8 cellular contexts compared by ENCODE assay signal in the genomic region with DNA sequence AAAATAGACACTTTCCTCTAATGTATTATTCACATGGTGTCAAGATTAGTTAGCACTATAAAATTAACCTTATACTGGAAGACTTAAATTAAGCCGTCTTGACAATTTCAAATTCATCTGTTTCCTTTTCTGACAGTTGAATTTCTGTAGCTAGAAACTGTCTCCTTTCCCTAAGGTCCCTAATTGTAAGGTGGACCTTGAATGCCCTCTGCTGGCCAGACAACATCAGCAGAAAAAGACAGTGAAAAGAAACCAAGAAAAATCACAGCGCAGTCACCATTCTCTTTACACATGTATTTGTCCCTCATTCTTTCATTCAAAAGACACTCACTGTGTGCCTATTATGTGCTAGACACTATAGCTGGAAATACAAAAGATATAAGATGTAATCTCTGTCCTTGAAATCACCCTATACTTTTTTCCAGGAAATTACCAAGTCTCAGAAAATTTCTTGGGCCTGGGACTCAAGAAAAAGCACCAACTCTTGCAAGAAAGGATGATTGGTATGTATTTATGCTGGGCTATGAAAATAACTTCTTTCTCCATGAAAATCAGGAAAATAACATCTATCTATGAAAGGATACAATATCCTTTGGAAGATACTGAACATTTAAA. TPM values are rescaled to one million over a fixed set of nuclear protein-coding genes. Genes with fewer than 3 reads are reported as not detected.
A peak's percentile ranks its signal among the peaks of the same experiment; 100 is the strongest.
DNase-seq lines count a peak whose midpoint lies in the region; ATAC-seq, FAIRE-seq and TF ChIP-seq lines count a peak whose summit lies in the region.

No MANE protein-coding gene starts in this region.

- peak; percentile 18 for FAIRE-seq in colon (lab: Jason Lieb, UNC)

- H3K9ac ChIP-seq in KMS-11: no peak overlapping the region

- no peaks in the 10 kb centered on the region for H3K9me2 ChIP-seq in DOHH2 (replicated peaks; ENCODE audit: control insufficient read depth, low read length)

- TF ChIP-seq CTCF in DOHH2 (IDR thresholded peaks at IDR 0.05; ENCODE audit: low read depth, low read length, poor library complexity, severe bottlenecking) (peak; percentile 83), KMS-11 (conservative IDR thresholded peaks at IDR 0.05; ENCODE audit: low read depth, low read length) (peak; percentile 94), lower lobe of right lung (IDR thresholded peaks at IDR 0.05) (peak; percentile 65)

- H3K27me3 ChIP-seq in DOHH2 (ENCODE audit: control insufficient read depth, low read length) (no peaks in the 10 kb centered on the region), KMS-11 (ENCODE audit: insufficient read depth, low read depth) (no peaks in the 10 kb centered on the region), lower lobe of right lung (ENCODE audit: low read depth) (no peaks in the 10 kb centered on the region)

- peak overlapping the region; percentile 20; the same call in 1 of the 2 replicates for H2AFZ ChIP-seq in KMS-11 (ENCODE audit: low read depth)

- no peaks in the 10 kb centered on the region for H3K79me2 ChIP-seq in DOHH2 (ENCODE audit: control insufficient read depth, low read length)
- H3K79me2 ChIP-seq in KMS-11 (ENCODE audit: insufficient read depth, low read depth): no peaks in the 10 kb centered on the region

- ATAC-seq in GM19452 (IDR thresholded peaks at IDR 0.05; ENCODE audit: unreplicated experiment) (peak; percentile 84), lower lobe of right lung (peak; percentile 55 to 57), HG03097 (IDR thresholded peaks at IDR 0.05; ENCODE audit: low FRiP score, unreplicated experiment) (no peak)

- intact Hi-C loops in lower lobe of right lung (cut with DNase I): no loop called here

- H3K4me1 ChIP-seq in DOHH2 (ENCODE audit: control insufficient read depth, low read length) (peaks cover 20% of the 10 kb centered on the region), KMS-11 (ENCODE audit: low read depth, poor library complexity, severe bottlenecking) (peaks cover 13% of the 10 kb centered on the region), lower lobe of right lung (peaks cover 7% of the 10 kb centered on the region)

- no peaks in the 10 kb centered on the region for H4K20me1 ChIP-seq in DOHH2 (ENCODE audit: control insufficient read depth, insufficient read depth, low read depth, low read length)
- H4K20me1 ChIP-seq in KMS-11 (ENCODE audit: insufficient read depth): no peaks in the 10 kb centered on the region

- no peak overlapping the region for H3K4me2 ChIP-seq in DOHH2 (ENCODE audit: low read length)
- H3K4me2 ChIP-seq in KMS-11: no peak overlapping the region

- H3K36me3 ChIP-seq in DOHH2 (ENCODE audit: control insufficient read depth, low read length): no peaks in the 10 kb centered on the region
- H3K36me3 ChIP-seq in KMS-11 (ENCODE audit: insufficient read depth): no peaks in the 10 kb centered on the region
- H3K36me3 ChIP-seq in lower lobe of right lung: no peaks in the 10 kb centered on the region

- no peaks in the 10 kb centered on the region; the same call in 1 of the 2 replicates for H3F3A ChIP-seq in DOHH2 (ENCODE audit: control insufficient read depth, insufficient read depth)

- H3K9me3 ChIP-seq in DOHH2 (ENCODE audit: control insufficient read depth, insufficient read depth, low read length) (no peaks in the 10 kb centered on the region), lower lobe of right lung (no peaks in the 10 kb centered on the region)

- peak; percentile 42 for DNase-seq in SKM-1 (lab: John Stamatoyannopoulos, UW; ENCODE audit: unreplicated experiment)
- DNase-seq in lower lobe of right lung: no peak
- peak; percentile 22 for DNase-seq in stromal cell of bone marrow (ENCODE audit: low read depth)

- H3K27ac ChIP-seq in DOHH2 (ENCODE audit: low read depth, low read length): no peak overlapping the region
- H3K27ac ChIP-seq in KMS-11: no peak overlapping the region
- no peak overlapping the region for H3K27ac ChIP-seq in lower lobe of right lung

- H3K4me3 ChIP-seq in DOHH2 (ENCODE audit: low read length): no peak overlapping the region
- H3K4me3 ChIP-seq in KMS-11 (IDR thresholded peaks at IDR 0.05; ENCODE audit: insufficient read depth, low read depth, low read length): no peak overlapping the region
- no peak overlapping the region for H3K4me3 ChIP-seq in lower lobe of right lung

RNA-seq across cellular contexts. Expression of gene AMBN, which starts 32.7 kb away (rescaled TPM):
- not detected for total RNA-seq in lower lobe of right lung

RNA-seq across cellular contexts. Expression of gene AMTN, which starts 41.0 kb away (rescaled TPM):
- not detected for total RNA-seq in lower lobe of right lung
